ENCODE assay signal across 8 cellular contexts in genomic region chr5:163504091-163504931, GRCh38. TPM values are rescaled to one million over a fixed set of nuclear protein-coding genes. Genes with fewer than 3 reads are reported as not detected.
A peak's percentile ranks its signal among the peaks of the same experiment; 100 is the strongest.
DNase-seq lines count a peak whose midpoint lies in the region; ATAC-seq and TF ChIP-seq lines count a peak whose summit lies in the region.

No MANE protein-coding gene starts in this region.

- peak overlapping the region; percentile 56 for H2AFZ ChIP-seq in fibroblast of lung (ENCODE audit: low read length)

- no peak for TF ChIP-seq POLR2A in testis (IDR thresholded peaks at IDR 0.05)

- H3K4me3 Mint-ChIP-seq in activated T-cell treated with anti-CD3 and anti-CD28 coated beads, Interleukin-2, amount 50 U/mL, for 72 hours: peak overlapping the region; percentile 92
- H3K4me3 Mint-ChIP-seq in naive thymus-derived CD8-positive, alpha-beta T cell: peak overlapping the region; percentile 90 to 98 (median 96)

- POLR2A ChIA-PET in naive thymus-derived CD8-positive, alpha-beta T cell (lab: Charles Lee): interaction anchor here (1.2 to 7.3 kb wide), 4 partner anchors 44 to 67 kb away, joined by 4 to 178 read pairs (median 18); partner anchors contain the start of genes CCNG1, HMMR and NUDCD2

- peaks cover 43% of the 10 kb centered on the region for H3K79me2 ChIP-seq in fibroblast of lung (ENCODE audit: control insufficient read depth, insufficient read depth, low read length)

- H3K4me3 ChIP-seq in GM12865 (ENCODE audit: low read depth, low read length) (peak overlapping the region; percentile 58), fibroblast of lung (replicated peaks in 1 of 4; ENCODE audit: control extremely low read depth in 1 of 4, insufficient read depth in 1 of 4, low read depth in 3 of 4, low read length in 4 of 4) (peak overlapping the region; percentile 84 to 99 (median 94)), testis (peak overlapping the region; percentile 84 to 85)

- H3K4me1 ChIP-seq in fibroblast of lung (ENCODE audit: control insufficient read depth, extremely low read depth, insufficient read depth, low read length) (peaks cover 8% of the 10 kb centered on the region), testis (peaks cover 24% of the 10 kb centered on the region)

- H3K4me1 Mint-ChIP-seq in activated T-cell treated with anti-CD3 and anti-CD28 coated beads, Interleukin-2, amount 50 U/mL, for 72 hours (ENCODE audit: low read depth): peaks cover 27% of the 10 kb centered on the region
- peaks cover 13 to 49% (median 37%) of the 10 kb centered on the region in 4 donors for H3K4me1 Mint-ChIP-seq in naive thymus-derived CD8-positive, alpha-beta T cell

- H3K36me3 ChIP-seq in fibroblast of lung (ENCODE audit: control insufficient read depth, insufficient read depth, low read length): no peaks in the 10 kb centered on the region
- H3K36me3 ChIP-seq in testis (ENCODE audit: low read depth, missing control alignments): no peaks in the 10 kb centered on the region

- H3K9me3 Mint-ChIP-seq in activated T-cell treated with anti-CD3 and anti-CD28 coated beads, Interleukin-2, amount 50 U/mL, for 72 hours: no peaks in the 10 kb centered on the region
- no peaks in the 10 kb centered on the region for H3K9me3 Mint-ChIP-seq in naive thymus-derived CD8-positive, alpha-beta T cell

- intact Hi-C loops in testis (cut with DNase I; ENCODE audit: low total_unique reads): loop anchor here (10.0 kb wide), 1 partner anchor 50 kb away; no protein-coding TSS in a partner anchor

- no peak for TF ChIP-seq CTCF in GM12865 (IDR thresholded peaks at IDR 0.05; ENCODE audit: insufficient read depth, low read depth, low read length, missing control alignments)
- TF ChIP-seq CTCF in fibroblast of lung (conservative IDR thresholded peaks at IDR 0.05 in 1 of 2, IDR thresholded peaks at IDR 0.05 in 1 of 2; ENCODE audit: low read depth in 1 of 2, low read length in 2 of 2): no peak
- no peak for TF ChIP-seq CTCF in testis (IDR thresholded peaks at IDR 0.05)

- DNase-seq in GM12865 (ENCODE audit: low read depth): peak; percentile 56
- peak; percentile 22 to 50 for DNase-seq in NCI-H526 (lab: John Stamatoyannopoulos, UW)
- DNase-seq in activated T-cell treated with anti-CD3 and anti-CD28 coated beads, Interleukin-2, amount 50 U/mL, for 72 hours: peak; percentile 45 to 49
- DNase-seq in fibroblast of lung (ENCODE audit: low read depth in 2 of 2): peak; percentile 76 to 79
- DNase-seq in naive thymus-derived CD8-positive, alpha-beta T cell: peak in 5 of 10 donors; percentile 12 to 36 (median 22)
- DNase-seq in testis: peak; percentile 64
- DNase-seq in T1000 (lab: John Stamatoyannopoulos, UW): no peak

- H3K27ac Mint-ChIP-seq in activated T-cell treated with anti-CD3 and anti-CD28 coated beads, Interleukin-2, amount 50 U/mL, for 72 hours: peak overlapping the region; percentile 96
- peak overlapping the region; percentile 98 to 100 (median 99) for H3K27ac Mint-ChIP-seq in naive thymus-derived CD8-positive, alpha-beta T cell

- H3K27ac ChIP-seq in fibroblast of lung (ENCODE audit: insufficient read depth, low read length) (peak overlapping the region; percentile 95), testis (peak overlapping the region; percentile 94 to 98)

- peak overlapping the region; percentile 99 for H3K4me2 ChIP-seq in fibroblast of lung (ENCODE audit: extremely low read depth, insufficient read depth, low read length)

- peaks cover 6 to 12% of the 10 kb centered on the region in 2 donors for H3K36me3 Mint-ChIP-seq in activated T-cell treated with anti-CD3 and anti-CD28 coated beads, Interleukin-2, amount 50 U/mL, for 72 hours (ENCODE audit: insufficient read depth in 2 of 2)
- peaks cover 0 to 3% (median 0%) of the 10 kb centered on the region in 3 donors for H3K36me3 Mint-ChIP-seq in naive thymus-derived CD8-positive, alpha-beta T cell

- H3K27me3 Mint-ChIP-seq in activated T-cell treated with anti-CD3 and anti-CD28 coated beads, Interleukin-2, amount 50 U/mL, for 72 hours (ENCODE audit: low read depth): no peaks in the 10 kb centered on the region
- H3K27me3 Mint-ChIP-seq in naive thymus-derived CD8-positive, alpha-beta T cell: no peaks in the 10 kb centered on the region

- H4K20me1 ChIP-seq in fibroblast of lung (ENCODE audit: control insufficient read depth, extremely low read depth, insufficient read depth, low read length): peaks cover 2% of the 10 kb centered on the region

- H3K27me3 ChIP-seq in fibroblast of lung (ENCODE audit: control insufficient read depth, insufficient read depth, low read length): no peaks in the 10 kb centered on the region
- no peaks in the 10 kb centered on the region for H3K27me3 ChIP-seq in testis

- H3K9me3 ChIP-seq in fibroblast of lung (ENCODE audit: control insufficient read depth, insufficient read depth, low read depth, low read length) (no peaks in the 10 kb centered on the region), testis (no peaks in the 10 kb centered on the region)

- ATAC-seq in activated T-cell treated with anti-CD3 and anti-CD28 coated beads, Interleukin-2, amount 50 U/mL, for 72 hours (replicated peaks in 1 of 2): peak in 1 of 2 donors; percentile 8
- ATAC-seq in naive thymus-derived CD8-positive, alpha-beta T cell: no peak
- no peak for ATAC-seq in HG03457 (IDR thresholded peaks at IDR 0.05; ENCODE audit: unreplicated experiment)

- peak overlapping the region; percentile 40 for H3K9ac ChIP-seq in fibroblast of lung (ENCODE audit: insufficient read depth, low read length)

- WGBS in testis, 2 donors: 0 to 1% methylated on average over 25 to 26 of the region's 26 CpGs

RNA-seq across cellular contexts. Expression of gene MAT2B, which starts 1.1 kb away (rescaled TPM):
- total RNA-seq in activated T-cell treated with anti-CD3 and anti-CD28 coated beads, Interleukin-2, amount 50 U/mL, for 72 hours: 100 to 1,000 TPM; 103 to 121 TPM
- total RNA-seq in fibroblast of lung: 136 and 160 TPM in 2 replicates
- polyA plus RNA-seq in fibroblast of lung: 93.6 and 116 TPM in 2 replicates
- 70.4 and 85.8 TPM in 2 replicates for polyA plus RNA-seq in fibroblast of lung (2012)
- 11.1 and 14.9 TPM in 2 replicates for polyA minus RNA-seq in fibroblast of lung (ENCODE audit: low replicate concordance)
- 100 to 1,000 TPM; 145 to 147 TPM for total RNA-seq in naive thymus-derived CD8-positive, alpha-beta T cell
- polyA plus RNA-seq in naive thymus-derived CD8-positive, alpha-beta T cell: 100 to 1,000 TPM; 260 to 287 (median 260) TPM
- 10 to 100 TPM; 43.8 to 54.8 TPM for total RNA-seq in testis
- 54.8 TPM for polyA plus RNA-seq in testis (ENCODE audit: insufficient read depth, low read depth, low replicate concordance)

RNA-seq across cellular contexts. Expression of gene HMMR, which starts 43.9 kb away (rescaled TPM):
- total RNA-seq in activated T-cell treated with anti-CD3 and anti-CD28 coated beads, Interleukin-2, amount 50 U/mL, for 72 hours: 10 to 100 TPM; 87.2 to 88.1 TPM
- total RNA-seq in fibroblast of lung (1.3 and 19.7 TPM in 2 replicates), testis (10 to 100 TPM; 11.5 to 20.9 TPM)
- polyA plus RNA-seq in fibroblast of lung (5.6 and 25.1 TPM in 2 replicates), testis (ENCODE audit: insufficient read depth, low read depth, low replicate concordance) (14.5 TPM)
- polyA plus RNA-seq in fibroblast of lung (2012): 3.5 and 20.9 TPM in 2 replicates
- polyA minus RNA-seq in fibroblast of lung (ENCODE audit: low replicate concordance): 0.16 and 0.33 TPM in 2 replicates
- under 1 TPM; 0.42 to 0.47 TPM for total RNA-seq in naive thymus-derived CD8-positive, alpha-beta T cell
- under 1 TPM in 1 of 3 donors, not detected in 2; 0.28 TPM for polyA plus RNA-seq in naive thymus-derived CD8-positive, alpha-beta T cell

RNA-seq across cellular contexts. Expression of gene NUDCD2, which starts 44.4 kb away (rescaled TPM):
- total RNA-seq in activated T-cell treated with anti-CD3 and anti-CD28 coated beads, Interleukin-2, amount 50 U/mL, for 72 hours: 10 to 100 TPM; 50.2 to 58.0 TPM
- total RNA-seq in fibroblast of lung (6.4 and 7.4 TPM in 2 replicates), testis (10 to 100 TPM; 11.4 to 12.9 TPM)
- polyA plus RNA-seq in fibroblast of lung (5.4 and 5.9 TPM in 2 replicates), testis (ENCODE audit: insufficient read depth, low read depth, low replicate concordance) (25.7 TPM)
- polyA plus RNA-seq in fibroblast of lung (2012): 14.5 and 19.9 TPM in 2 replicates
- 0.20 and 0.41 TPM in 2 replicates for polyA minus RNA-seq in fibroblast of lung (ENCODE audit: low replicate concordance)
- total RNA-seq in naive thymus-derived CD8-positive, alpha-beta T cell: 10 to 100 TPM; 27.4 to 27.8 TPM
- polyA plus RNA-seq in naive thymus-derived CD8-positive, alpha-beta T cell: 10 to 100 TPM; 46.7 to 54.0 (median 53.2) TPM
